24 cellular contexts compared by ENCODE assay signal in genomic region chr3:78912687-78913086, GRCh38.
DNase-seq lines count a peak whose midpoint lies in the region; ATAC-seq, FAIRE-seq and TF ChIP-seq lines count a peak whose summit lies in the region.
"Had no signal": no experiment of that assay in that cellular context is flagged by ENCODE, and none has a peak within 500 bp of the region (broad histone marks: within the 10 kb centered on the region; RNA-seq: fewer than 3 reads in every experiment).

No MANE protein-coding gene starts in this region.

- H3K4me1 ChIP-seq in adipocyte (ENCODE audit: control insufficient read depth, insufficient read depth, low read length): peaks cover 4% of the 10 kb centered on the region
- H3K4me1 ChIP-seq in BE2C: peaks cover 18% of the 10 kb centered on the region
- no peaks in the 10 kb centered on the region for H3K4me1 ChIP-seq in lower lobe of right lung

- no peak for TF ChIP-seq CTCF in BE2C (IDR thresholded peaks at IDR 0.05; ENCODE audit: low read depth, low read length)
- TF ChIP-seq CTCF in lower lobe of right lung (IDR thresholded peaks at IDR 0.05): no peak

- intact Hi-C loops in lower lobe of right lung (cut with DNase I): no loop called here

- H3K27me3 ChIP-seq in adipocyte (replicated peaks; ENCODE audit: control insufficient read depth, insufficient read depth, low read length): no peaks in the 10 kb centered on the region
- H3K27me3 ChIP-seq in BE2C: no peaks in the 10 kb centered on the region
- H3K27me3 ChIP-seq in lower lobe of right lung (ENCODE audit: low read depth): no peaks in the 10 kb centered on the region
- H3K27me3 ChIP-seq: MG63 had no signal

- FAIRE-seq in H54 (lab: Jason Lieb, UNC) (peak; percentile 45), islet of Langerhans (lab: Jason Lieb, UNC) (peak; percentile 72)
- FAIRE-seq: HTR-8/SVneo had no signal

- no peak overlapping the region for H3K9ac ChIP-seq in adipocyte (ENCODE audit: low read length)
- H3K9ac ChIP-seq: GM23248 had no signal

- H3K4me3 ChIP-seq in adipocyte (ENCODE audit: low read length) (no peak overlapping the region), BE2C (ENCODE audit: low read depth, low read length) (no peak overlapping the region), lower lobe of right lung (no peak overlapping the region)
- H3K4me3 ChIP-seq: GM23248, MG63 had no signal

- TF ChIP-seq POLR2A in H54 (IDR thresholded peaks at IDR 0.05; ENCODE audit: low read depth, low read length): no peak

- H3K27ac ChIP-seq in lower lobe of right lung: no peak overlapping the region
- H3K27ac ChIP-seq: GM23248 had no signal

- H3K36me3 ChIP-seq in adipocyte (ENCODE audit: control insufficient read depth, insufficient read depth, low read length, severe bottlenecking): no peaks in the 10 kb centered on the region
- H3K36me3 ChIP-seq in BE2C: no peaks in the 10 kb centered on the region
- no peaks in the 10 kb centered on the region for H3K36me3 ChIP-seq in lower lobe of right lung
- H3K36me3 ChIP-seq: MG63 had no signal

- DNase-seq in DMS53 (lab: John Stamatoyannopoulos, UW): peak; percentile 22
- no peak for DNase-seq in DMS53 treated with DMSO at 0.1 percent for 48 hours (lab: John Stamatoyannopoulos, UW; ENCODE audit: unreplicated experiment)
- DNase-seq in H54 (ENCODE audit: insufficient read length, low spot score): no peak
- peak; percentile 18 for DNase-seq in adipocyte (ENCODE audit: low read depth)
- no peak for DNase-seq in BE2C
- no peak for DNase-seq in lower lobe of right lung
- DNase-seq in stimulated activated CD4-positive, alpha-beta T cell treated with anti-CD3 and anti-CD28 coated beads, Interleukin-15, amount 100 ng/mL, for 24 hours: no peak
- DNase-seq: AML-193; CD4-positive, alpha-beta memory T cell; COR-L47; GM23248; H9; HFFc6; KG1; MG63; NCI-H2029; NCI-H345; NK-92 treated with Interleukin-12 subunit alpha and Interleukin-12 subunit beta, amount 100 ng/mL, for 24 hours; PC-3; Right ventricle myocardium superior; RPMI8226; T-helper 1 cell had no signal

- ATAC-seq in lower lobe of right lung: no peak
- ATAC-seq: PC-3 had no signal

- H3K9me3 ChIP-seq in adipocyte (ENCODE audit: control insufficient read depth, low read length) (no peaks in the 10 kb centered on the region), BE2C (no peaks in the 10 kb centered on the region), lower lobe of right lung (no peaks in the 10 kb centered on the region)
- H3K9me3 ChIP-seq: MG63 had no signal

Comparison
In these comparisons a context has a peak if more than half of its experiments do, and no peak if none do; other contexts are left out.
1. DNase-seq: peak in DMS53 (single experiment) and adipocyte (single experiment); none in DMS53 treated with DMSO at 0.1 percent for 48 hours (single experiment), H54 (single experiment), BE2C (single experiment), lower lobe of right lung (single experiment) and stimulated activated CD4-positive, alpha-beta T cell treated with anti-CD3 and anti-CD28 coated beads, Interleukin-15, amount 100 ng/mL, for 24 hours (single experiment).